Comparison of ENCODE assay signal across 8 cellular contexts in genomic region chr6:37171141-37171969, GRCh38. TPM values are rescaled to one million over a fixed set of nuclear protein-coding genes. Genes with fewer than 3 reads are reported as not detected.
DNase-seq lines count a peak whose midpoint lies in the region; ATAC-seq and TF ChIP-seq lines count a peak whose summit lies in the region.

No MANE protein-coding gene starts in this region.

- peaks cover 28% of the 10 kb centered on the region for H3K36me3 Mint-ChIP-seq in activated naive CD4-positive, alpha-beta T cell treated with anti-CD3 and anti-CD28 coated beads, Interleukin-2, amount 50 U/mL, for 24 hours

- H3K4me1 ChIP-seq in ovary (ENCODE audit: insufficient read depth) = peaks cover 4% of the 10 kb centered on the region

- 0 to 1% (median 0%) methylated on average over 36 to 48 of the region's 48 CpGs for WGBS in ovary, 3 donors

- no peak for TF ChIP-seq CTCF in GM06990 (IDR thresholded peaks at IDR 0.05; ENCODE audit: insufficient read depth, low read length, poor library complexity, severe bottlenecking)
- no peak for TF ChIP-seq CTCF in ovary (IDR thresholded peaks at IDR 0.05)

- no peaks in the 10 kb centered on the region for H3K27me3 Mint-ChIP-seq in activated naive CD4-positive, alpha-beta T cell treated with anti-CD3 and anti-CD28 coated beads, Interleukin-2, amount 50 U/mL, for 24 hours

- peak overlapping the region; percentile 87 for H3K4me3 ChIP-seq in GM06990 (replicated peaks; ENCODE audit: low read depth, low read length)
- peak overlapping the region; percentile 84 for H3K4me3 ChIP-seq in ovary

- no peak for TF ChIP-seq EP300 in ovary (IDR thresholded peaks at IDR 0.05)

- no peaks in the 10 kb centered on the region for H3K27me3 ChIP-seq in GM06990 (replicated peaks; ENCODE audit: control insufficient read depth, insufficient read depth, low read length)
- H3K27me3 ChIP-seq in ovary = no peaks in the 10 kb centered on the region

- no peak for TF ChIP-seq POLR2A in ovary (IDR thresholded peaks at IDR 0.05)

- H3K9me3 ChIP-seq in ovary = no peaks in the 10 kb centered on the region

- no peaks in the 10 kb centered on the region for H3K9me3 Mint-ChIP-seq in activated naive CD4-positive, alpha-beta T cell treated with anti-CD3 and anti-CD28 coated beads, Interleukin-2, amount 50 U/mL, for 24 hours

- peak overlapping the region; percentile 95 for H3K4me3 Mint-ChIP-seq in activated naive CD4-positive, alpha-beta T cell treated with anti-CD3 and anti-CD28 coated beads, Interleukin-2, amount 50 U/mL, for 24 hours

- peak overlapping the region; percentile 97 for H3K27ac Mint-ChIP-seq in activated naive CD4-positive, alpha-beta T cell treated with anti-CD3 and anti-CD28 coated beads, Interleukin-2, amount 50 U/mL, for 24 hours

- peak; percentile 61 for DNase-seq in GM06990 (ENCODE audit: extremely low read depth, insufficient read length)
- DNase-seq in NCI-H526 treated with DMSO at 0.1 percent for 48 hours (lab: John Stamatoyannopoulos, UW) = peak; percentile 43
- DNase-seq in head of caudate nucleus = peak; percentile 16 to 78 (median 52)
- DNase-seq in ovary = peak; percentile 49 to 76 (median 70)

- intact Hi-C loops in head of caudate nucleus (cut with DNase I) = loop anchor here (10.0 kb wide), 1 partner anchor 287 kb away; the partner anchor contains the start of gene C6orf89
- intact Hi-C loops in ovary (cut with DNase I) = loop anchor here in 3 of 4 donors (2.0 to 5.0 kb wide), 3 partner anchors 36 to 119 kb away; no protein-coding TSS in a partner anchor

- H3K36me3 ChIP-seq in GM06990 (ENCODE audit: control insufficient read depth, insufficient read depth, low read length) (peaks cover 9% of the 10 kb centered on the region), ovary (no peaks in the 10 kb centered on the region)

- peak overlapping the region; percentile 70 to 87 for H3K27ac ChIP-seq in ovary

- peaks cover 66% of the 10 kb centered on the region for H3K4me1 Mint-ChIP-seq in activated naive CD4-positive, alpha-beta T cell treated with anti-CD3 and anti-CD28 coated beads, Interleukin-2, amount 50 U/mL, for 24 hours

- ATAC-seq in GM21390 (IDR thresholded peaks at IDR 0.05; ENCODE audit: unreplicated experiment) (no peak), HG03442 (IDR thresholded peaks at IDR 0.05; ENCODE audit: unreplicated experiment) (no peak), GM21360 (IDR thresholded peaks at IDR 0.05; ENCODE audit: unreplicated experiment) (no peak)

RNA-seq across cellular contexts. Expression of gene PIM1, which starts 1.4 kb away (rescaled TPM):
- 100 to 1,000 TPM in 1 of 7 donors, 10 to 100 TPM in 6; 41.4 to 135 (median 64.9) TPM for total RNA-seq in ovary
- polyA plus RNA-seq in ovary = 10 to 100 TPM; 34.2 to 70.0 TPM
